1 cellular context compared by ENCODE assay signal in genomic region chr15:41945221-41945620, GRCh38.
TF ChIP-seq lines count a peak whose summit lies in the region.

No MANE protein-coding gene starts in this region.

TF ChIP-seq in IMR-90, 13 proteins besides CTCF, POLR2A, EP300 and RAD21 (continued from another document):
- no peak for TF ChIP-seq CHD1 (IDR thresholded peaks at IDR 0.05; ENCODE audit: low read depth, low read length)
- no peak for TF ChIP-seq ELK1 (IDR thresholded peaks at IDR 0.05; ENCODE audit: borderline replicate concordance, low read depth, low read length)
- TF ChIP-seq CEBPB (IDR thresholded peaks at IDR 0.05; ENCODE audit: low read depth, low read length): no peak
- no peak for TF ChIP-seq MXI1 (IDR thresholded peaks at IDR 0.05; ENCODE audit: borderline replicate concordance, low read depth, low read length)
- TF ChIP-seq RFX5 (IDR thresholded peaks at IDR 0.05; ENCODE audit: low read depth, low read length): no peak
- no peak for TF ChIP-seq SMC3 (IDR thresholded peaks at IDR 0.05; ENCODE audit: low read depth, low read length)
